8 cellular contexts compared by ENCODE assay signal in the genomic region with DNA sequence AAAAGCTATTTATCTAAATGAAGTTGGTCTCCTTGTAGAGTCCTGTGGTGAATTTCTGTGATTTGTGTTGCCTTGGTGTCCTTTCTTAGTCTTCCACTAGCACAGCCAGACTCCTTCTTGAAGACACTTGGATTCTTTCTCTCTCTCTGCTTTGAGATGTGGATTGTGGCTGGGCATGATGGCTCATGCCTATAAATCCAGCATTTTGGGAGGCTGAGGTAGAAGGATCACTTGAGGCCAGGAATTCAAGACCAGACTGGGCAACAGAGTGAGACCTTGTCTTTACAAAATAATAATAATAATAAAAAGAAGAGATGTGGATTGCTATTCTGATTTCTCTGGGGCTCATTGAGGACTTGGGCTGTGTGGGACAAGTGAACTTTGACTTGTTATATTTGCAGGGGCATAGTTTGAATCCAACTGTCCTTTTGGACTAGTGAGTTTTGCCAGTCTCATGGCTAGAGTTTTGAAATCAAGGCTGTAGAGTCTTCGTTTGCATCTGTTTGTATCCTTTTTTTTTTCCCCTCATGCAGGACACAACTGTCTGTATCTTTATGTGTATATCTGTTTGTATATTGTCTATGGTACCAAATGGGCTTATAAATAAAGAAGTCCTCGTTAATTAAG.
"Had no signal": no experiment of that assay in that cellular context is flagged by ENCODE, and none has a peak within 500 bp of the region (broad histone marks: within the 10 kb centered on the region; RNA-seq: fewer than 3 reads in every experiment).

No MANE protein-coding gene starts in this region.

- DNase-seq: H9, HCEC 1CT, IMR-90 had no signal

- H3K4me3 ChIP-seq: GM23338, K562 had no signal

- H3K4me1 Mint-ChIP-seq: GM23338 had no signal

- ATAC-seq: GM23338, K562 had no signal

- H3K9me3 Mint-ChIP-seq: GM23338, H9 had no signal

- H3K4me2 ChIP-seq: GM23338 had no signal

- H3K27ac Mint-ChIP-seq: GM23338 had no signal

- FAIRE-seq: H1, H54, K562 had no signal

- H2AFZ ChIP-seq: GM23338 had no signal

- H3K4me3 Mint-ChIP-seq: GM23338, H9 had no signal

- H3K27ac ChIP-seq: HL-60 had no signal
